In genomic region chr18:74225193-74225840, GRCh38 we compare ENCODE assay signal across 1 cellular context.
A peak's percentile ranks its signal among the peaks of the same experiment; 100 is the strongest.
TF ChIP-seq lines count a peak whose summit lies in the region.

No MANE protein-coding gene starts in this region.

TF ChIP-seq in HepG2, 621 proteins besides CTCF, POLR2A, EP300 and RAD21 (continued from another document and continues in another):
- TF ChIP-seq ZNF704 (CRISPR knock-in tag; IDR thresholded peaks at IDR 0.05; ENCODE audit: borderline replicate concordance) (no peak), ZNF609 (CRISPR knock-in tag; IDR thresholded peaks at IDR 0.05; ENCODE audit: borderline replicate concordance) (peak; percentile 73; the same call in 1 of the 2 replicates), ZSCAN9 (CRISPR knock-in tag; IDR thresholded peaks at IDR 0.05; ENCODE audit: borderline replicate concordance) (0 out of 2 replicates have a peak, but pooled peaks have one; percentile 39), DMTF1 (CRISPR knock-in tag; IDR thresholded peaks at IDR 0.05) (no peak), HDAC2 (CRISPR knock-in tag; IDR thresholded peaks at IDR 0.05) (peak; percentile 65), ZSCAN12 (CRISPR knock-in tag; IDR thresholded peaks at IDR 0.05) (no peak), CEBPB (IDR thresholded peaks at IDR 0.05; ENCODE audit: borderline replicate concordance, low read depth, low read length) (0 out of 2 replicates have a peak, but pooled peaks have one; percentile 13), MAFG (CRISPR knock-in tag; IDR thresholded peaks at IDR 0.05) (no peak), KAT7 (CRISPR knock-in tag; IDR thresholded peaks at IDR 0.05; ENCODE audit: borderline replicate concordance) (peak; percentile 82), ZNF740 (CRISPR knock-in tag; IDR thresholded peaks at IDR 0.05) (no peak), RARA (CRISPR knock-in tag; IDR thresholded peaks at IDR 0.05) (peak; percentile 51), JUNB (CRISPR knock-in tag; IDR thresholded peaks at IDR 0.05; ENCODE audit: borderline replicate concordance) (peak; percentile 63; the same call in 1 of the 2 replicates), ZNF24 (IDR thresholded peaks at IDR 0.05) (0 out of 2 replicates have a peak, but pooled peaks have one; percentile 24), TBX3 (IDR thresholded peaks at IDR 0.05; ENCODE audit: borderline replicate concordance) (peak; percentile 69; the same call in 1 of the 2 replicates), PITX1 (CRISPR knock-in tag; IDR thresholded peaks at IDR 0.05) (peak; percentile 66; the same call in 1 of the 2 replicates), TFDP2 (CRISPR knock-in tag; IDR thresholded peaks at IDR 0.05) (0 out of 2 replicates have a peak, but pooled peaks have one; percentile 32), ZFP37 (CRISPR knock-in tag; IDR thresholded peaks at IDR 0.05; ENCODE audit: borderline replicate concordance) (0 out of 2 replicates have a peak, but pooled peaks have one; percentile 35), AHDC1 (CRISPR knock-in tag; IDR thresholded peaks at IDR 0.05; ENCODE audit: borderline replicate concordance) (peak; percentile 51; the same call in 1 of the 2 replicates), NR2F2 (IDR thresholded peaks at IDR 0.05; ENCODE audit: borderline replicate concordance, low read depth) (peak; percentile 51; the same call in 1 of the 2 replicates), NONO (IDR thresholded peaks at IDR 0.05) (no peak), NONO (CRISPR knock-in tag; conservative IDR thresholded peaks at IDR 0.05) (0 out of 2 replicates have a peak, but pooled peaks have one; percentile 61), FOXP4 (CRISPR knock-in tag; IDR thresholded peaks at IDR 0.05) (peak; percentile 85), TEAD3 (CRISPR knock-in tag; optimal IDR thresholded peaks at IDR 0.05; ENCODE audit: borderline replicate concordance) (peak; percentile 53), TCF7L2 (IDR thresholded peaks at IDR 0.05; ENCODE audit: low read depth, low read length) (no peak), DPF2 (CRISPR knock-in tag; IDR thresholded peaks at IDR 0.05; ENCODE audit: borderline replicate concordance, low read depth) (peak; percentile 40; the same call in 1 of the 2 replicates), ZNF12 (CRISPR knock-in tag; IDR thresholded peaks at IDR 0.05) (peak; percentile 49; the same call in 1 of the 2 replicates), HNF1A (IDR thresholded peaks at IDR 0.05; ENCODE audit: low read depth) (peak; percentile 26), HNF1A (CRISPR knock-in tag; IDR thresholded peaks at IDR 0.05; ENCODE audit: borderline replicate concordance) (peak; percentile 47; the same call in 1 of the 2 replicates)
